In the genomic region with DNA sequence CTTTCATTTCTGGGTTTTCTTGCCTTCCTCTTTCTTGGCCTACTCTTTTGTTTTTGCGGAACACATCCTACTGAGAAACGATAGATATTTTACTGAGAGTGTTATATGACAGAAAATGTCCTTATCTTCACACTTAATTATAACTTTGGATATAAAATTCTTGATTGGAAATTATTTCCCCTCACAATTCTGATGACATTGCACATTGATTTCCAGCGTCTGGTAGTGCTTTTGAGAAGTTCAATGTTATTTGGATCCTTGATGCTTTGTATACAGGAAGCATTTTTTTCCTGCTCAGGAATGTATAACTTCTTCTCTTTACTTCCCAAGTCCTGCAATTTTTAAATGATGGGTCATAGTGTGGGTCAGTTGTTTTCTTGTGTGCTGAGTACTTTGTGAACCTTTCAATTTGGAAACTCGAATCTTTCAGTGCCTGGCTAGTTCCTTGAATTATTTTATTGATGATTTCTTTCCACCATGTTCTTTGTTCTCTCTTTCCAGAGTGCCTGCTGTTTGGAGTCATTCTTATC, we compare ENCODE assay signal across 1 cellular context.
TF ChIP-seq lines count a peak whose summit lies in the region.

No MANE protein-coding gene starts in this region.

TF ChIP-seq in SK-N-SH, 30 proteins besides CTCF, POLR2A, EP300 and RAD21 (continued from another document):
- TF ChIP-seq, protein P1, sequence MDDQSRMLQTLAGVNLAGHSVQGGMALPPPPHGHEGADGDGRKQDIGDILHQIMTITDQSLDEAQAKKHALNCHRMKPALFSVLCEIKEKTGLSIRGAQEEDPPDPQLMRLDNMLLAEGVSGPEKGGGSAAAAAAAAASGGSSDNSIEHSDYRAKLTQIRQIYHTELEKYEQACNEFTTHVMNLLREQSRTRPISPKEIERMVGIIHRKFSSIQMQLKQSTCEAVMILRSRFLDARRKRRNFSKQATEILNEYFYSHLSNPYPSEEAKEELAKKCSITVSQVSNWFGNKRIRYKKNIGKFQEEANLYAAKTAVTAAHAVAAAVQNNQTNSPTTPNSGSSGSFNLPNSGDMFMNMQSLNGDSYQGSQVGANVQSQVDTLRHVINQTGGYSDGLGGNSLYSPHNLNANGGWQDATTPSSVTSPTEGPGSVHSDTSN (IDR thresholded peaks at IDR 0.05) = no peak
- TF ChIP-seq, protein P2, sequence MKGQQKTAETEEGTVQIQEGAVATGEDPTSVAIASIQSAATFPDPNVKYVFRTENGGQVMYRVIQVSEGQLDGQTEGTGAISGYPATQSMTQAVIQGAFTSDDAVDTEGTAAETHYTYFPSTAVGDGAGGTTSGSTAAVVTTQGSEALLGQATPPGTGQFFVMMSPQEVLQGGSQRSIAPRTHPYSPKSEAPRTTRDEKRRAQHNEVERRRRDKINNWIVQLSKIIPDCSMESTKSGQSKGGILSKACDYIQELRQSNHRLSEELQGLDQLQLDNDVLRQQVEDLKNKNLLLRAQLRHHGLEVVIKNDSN (IDR thresholded peaks at IDR 0.05; ENCODE audit: borderline replicate concordance, low read depth) = no peak
- TF ChIP-seq MAX (IDR thresholded peaks at IDR 0.05; ENCODE audit: low read depth) = no peak
- TF ChIP-seq ELF1 (IDR thresholded peaks at IDR 0.05) = no peak
- TF ChIP-seq TEAD4 (IDR thresholded peaks at IDR 0.05; ENCODE audit: borderline replicate concordance, insufficient read depth) = no peak
- no peak for TF ChIP-seq NFIC (IDR thresholded peaks at IDR 0.05; ENCODE audit: borderline replicate concordance)
